ENCODE assay signal across 8 cellular contexts in genomic region chr9:87464110-87464991, GRCh38. TPM values are rescaled to one million over a fixed set of nuclear protein-coding genes. Genes with fewer than 3 reads are reported as not detected.
DNase-seq lines count a peak whose midpoint lies in the region; ATAC-seq and TF ChIP-seq lines count a peak whose summit lies in the region.

No MANE protein-coding gene starts in this region.

- H3K36me3 ChIP-seq in Peyer's patch = no peaks in the 10 kb centered on the region

- no peak overlapping the region for H3K4me3 ChIP-seq in cardiac fibroblast (replicated peaks in 1 of 2; ENCODE audit: low read depth in 2 of 2, low read length in 2 of 2)
- H3K4me3 ChIP-seq in Peyer's patch = no peak overlapping the region

- no peaks in the 10 kb centered on the region for H3K27me3 ChIP-seq in Peyer's patch

- no peaks in the 10 kb centered on the region for H3K4me1 ChIP-seq in Peyer's patch

- peak overlapping the region in 1 of 4 donors; percentile 36 for H3K27ac ChIP-seq in Peyer's patch

- TF ChIP-seq CTCF in cardiac fibroblast (IDR thresholded peaks at IDR 0.05; ENCODE audit: low read depth, low read length) (no peak), Peyer's patch (IDR thresholded peaks at IDR 0.05) (no peak)

- H3K9me3 ChIP-seq in Peyer's patch = no peaks in the 10 kb centered on the region

- DNase-seq in activated CD4-positive, CD25-positive, alpha-beta regulatory T cell treated with anti-CD3 and anti-CD28 coated beads, Interleukin-2, amount 50 U/mL, for 72 hours = no peak
- DNase-seq in cardiac fibroblast (ENCODE audit: low read depth in 2 of 2) (peak; percentile 15 to 79), Peyer's patch (no peak), islet precursor cell (no peak), Kasumi-1 (lab: John Stamatoyannopoulos, UW) (no peak)
- DNase-seq in stimulated activated naive CD8-positive, alpha-beta T cell treated with anti-CD3 and anti-CD28 coated beads, Interleukin-15, Interleukin-2, amounts not matched to agents 100 U/mL and 50 U/mL, for 24 hours = no peak

- TF ChIP-seq POLR2A in Peyer's patch (IDR thresholded peaks at IDR 0.05) = no peak

- peak; percentile 45 to 68 for ATAC-seq in activated CD4-positive, CD25-positive, alpha-beta regulatory T cell treated with anti-CD3 and anti-CD28 coated beads, Interleukin-2, amount 50 U/mL, for 24 hours
- ATAC-seq in HG02981 (IDR thresholded peaks at IDR 0.05; ENCODE audit: unreplicated experiment) = peak; percentile 64
- peak; percentile 81 for ATAC-seq in stimulated activated naive CD8-positive, alpha-beta T cell treated with anti-CD3 and anti-CD28 coated beads, Interleukin-15, Interleukin-2, amounts not matched to agents 100 U/mL and 50 U/mL, for 24 hours

RNA-seq across cellular contexts. Expression of gene DAPK1, which starts 33.3 kb away (rescaled TPM):
- 10 to 100 TPM; 45.4 to 96.4 (median 77.2) TPM for total RNA-seq in Peyer's patch

Comparison
In these comparisons a context has a peak if more than half of its experiments do, and no peak if none do; other contexts are left out.
1. DNase-seq: peak in cardiac fibroblast (2 of 2); none in activated CD4-positive, CD25-positive, alpha-beta regulatory T cell treated with anti-CD3 and anti-CD28 coated beads, Interleukin-2, amount 50 U/mL, for 72 hours (single experiment), stimulated activated naive CD8-positive, alpha-beta T cell treated with anti-CD3 and anti-CD28 coated beads, Interleukin-15, Interleukin-2, amounts not matched to agents 100 U/mL and 50 U/mL, for 24 hours (single experiment), Peyer's patch (0 of 3), islet precursor cell (single experiment) and Kasumi-1 (0 of 2).
2. Peak in every context shown above with its lines, with median percentiles within 50 percentile points of each other: ATAC-seq.